ENCODE assay signal across 8 cellular contexts in genomic region chr1:16895602-16896315, GRCh38. TPM values are rescaled to one million over a fixed set of nuclear protein-coding genes. Genes with fewer than 3 reads are reported as not detected.
A peak's percentile ranks its signal among the peaks of the same experiment; 100 is the strongest.
DNase-seq lines count a peak whose midpoint lies in the region; ATAC-seq and TF ChIP-seq lines count a peak whose summit lies in the region.
"Not testable (repeated sequence)": the region's sequence is repeated elsewhere in the genome, so short reads cannot be mapped to it uniquely, and the experiment has no call there.

Gene RNU1-2, plus strand, starts transcription at chr1:16895980.

- H3K27ac Mint-ChIP-seq in CD4-positive, alpha-beta T cell: peak within 1 kb of the TSS; percentile 99

- H3K36me3 ChIP-seq in liver (ENCODE audit: control insufficient read depth in 4 of 4, insufficient read depth in 3 of 4, low read depth in 1 of 4, low read length in 3 of 4): not testable (repeated sequence)

- H3K4me1 ChIP-seq in liver (ENCODE audit: control insufficient read depth in 4 of 4, insufficient read depth in 4 of 4, low read length in 3 of 4): peaks cover 0 to 20% (median 7%) of the 10 kb centered on the region in 4 donors

- not testable (repeated sequence) for TF ChIP-seq CTCF in CD4-positive, alpha-beta T cell (IDR thresholded peaks at IDR 0.05); liver (IDR thresholded peaks at IDR 0.05; ENCODE audit: low read depth, low read length, missing input control)

- peak within 1 kb of the TSS in 1 of 3 donors; percentile 48 for H3K4me3 ChIP-seq in liver (ENCODE audit: low read depth in 1 of 3, low read length in 3 of 3)

- H3K9me3 Mint-ChIP-seq in CD4-positive, alpha-beta T cell: not testable (repeated sequence)

- WGBS in liver: under 1% methylated on average over 21 of the region's 39 CpGs

- peak within 1 kb of the TSS; percentile 61 to 90 for H3K9ac ChIP-seq in liver (ENCODE audit: low read depth in 1 of 2, low read length in 2 of 2)

- peak within 1 kb of the TSS; percentile 80 for H3K4me3 Mint-ChIP-seq in CD4-positive, alpha-beta T cell

- not testable (repeated sequence) for H3K27me3 ChIP-seq in CD4-positive, alpha-beta T cell (ENCODE audit: control insufficient read depth, insufficient read depth, low read length); liver (ENCODE audit: control insufficient read depth in 4 of 4, insufficient read depth in 4 of 4, low read length in 3 of 4)

- CTCF ChIA-PET in CD4-positive, alpha-beta T cell (lab: Charles Lee): not testable (repeated sequence)

- not testable (repeated sequence) for H3K36me3 Mint-ChIP-seq in CD4-positive, alpha-beta T cell (ENCODE audit: low read depth)

- peak; percentile 98 for ATAC-seq in CD4-positive, alpha-beta T cell (ENCODE audit: poor library complexity)
- peak; percentile 98 for ATAC-seq in GM19467 (IDR thresholded peaks at IDR 0.05; ENCODE audit: unreplicated experiment)

- POLR2A ChIA-PET in CD4-positive, alpha-beta T cell (lab: Charles Lee): interaction anchor here (0.7 to 2.4 kb wide), 6 partner anchors 9 to 283 kb away, joined by 3 to 73 read pairs (median 4); partner anchors contain the start of gene NBPF1

- not testable (repeated sequence) for H3K27me3 Mint-ChIP-seq in CD4-positive, alpha-beta T cell

- peak within 1 kb of the TSS; percentile 70 for H3K27ac ChIP-seq in CD4-positive, alpha-beta T cell (ENCODE audit: low read depth, low read length)
- peak within 1 kb of the TSS; percentile 86 for H3K27ac ChIP-seq in liver (ENCODE audit: low read depth in 1 of 2, low read length in 2 of 2)

- intact Hi-C loops in CD4-positive, alpha-beta T cell (cut with DNase I, micrococcal nuclease): loop anchor here (1.0 kb wide), 1 partner anchor 9 kb away; no protein-coding TSS in a partner anchor

- not testable (repeated sequence) for H3K9me3 ChIP-seq in CD4-positive, alpha-beta T cell (ENCODE audit: control insufficient read depth, low read length); liver (ENCODE audit: control insufficient read depth in 4 of 4, low read length in 3 of 4)

- TF ChIP-seq RAD21 in liver (IDR thresholded peaks at IDR 0.05): not testable (repeated sequence)

- peaks cover 41% of the 10 kb centered on the region for H3K4me1 Mint-ChIP-seq in CD4-positive, alpha-beta T cell (ENCODE audit: low read depth)

- peak; percentile 71 to 89 (median 80) for DNase-seq in CD4-positive, alpha-beta T cell
- DNase-seq in HK-2 (ENCODE audit: unreplicated experiment) (peak; percentile 76), NCI-H82 treated with DMSO at 0.1 percent for 48 hours (lab: John Stamatoyannopoulos, UW; ENCODE audit: unreplicated experiment) (peak; percentile 99), dermis blood vessel endothelial cell (peak; percentile 97)
- DNase-seq in activated CD4-positive, alpha-beta T cell treated with anti-CD3 and anti-CD28 coated beads, Interleukin-2, amount 50 U/mL, for 48 hours: peak; percentile 75 to 81
- DNase-seq in stimulated activated CD4-positive, alpha-beta T cell treated with anti-CD3 and anti-CD28 coated beads, Interleukin-2, amount 100 ng/mL, for 48 hours: peak; percentile 66 to 80

TF ChIP-seq in liver, 16 proteins besides CTCF, POLR2A, EP300 and RAD21:
- TF ChIP-seq REST (IDR thresholded peaks at IDR 0.05) (peak; percentile 30), ZBTB33 (IDR thresholded peaks at IDR 0.05) (peak; percentile 36), RXRA (IDR thresholded peaks at IDR 0.05) (peak; percentile 33 to 61), YY1 (IDR thresholded peaks at IDR 0.05) (peak; percentile 80), SP1 (IDR thresholded peaks at IDR 0.05) (peak; percentile 72), TAF1 (conservative IDR thresholded peaks at IDR 0.05) (peak; percentile 46), GABPA (IDR thresholded peaks at IDR 0.05 in 1 of 2, conservative IDR thresholded peaks at IDR 0.05 in 1 of 2) (peak; percentile 32 to 59), HNF4A (conservative IDR thresholded peaks at IDR 0.05) (peak; percentile 4 to 36)

RNA-seq across cellular contexts. Expression of gene RNU1-2, which starts in this region (rescaled TPM):
- 1,000 to 10,000 TPM; 4,982 to 5,937 TPM for total RNA-seq in CD4-positive, alpha-beta T cell
- under 0.01 TPM in 2 replicates for total RNA-seq in dermis blood vessel endothelial cell
- under 1 TPM; under 0.01 TPM for total RNA-seq in liver
- polyA plus RNA-seq in liver: 10 to 100 TPM in 1 of 2 donors, not detected in 1; 16.7 TPM

Comparison
In these comparisons a context has a peak if more than half of its experiments do, and no peak if none do; other contexts are left out.
1. RNA of gene RNU1-2 (total RNA-seq): 4,982 to 5,937 TPM in CD4-positive, alpha-beta T cell; under 0.01 TPM in dermis blood vessel endothelial cell and under 0.01 TPM in liver; every median in the first group is over 1,000 times any median in the second.
2. Peak in DNase-seq in dermis blood vessel endothelial cell; RNA of the gene not detected or under 1 TPM.
3. Peak in every context shown above with its lines, with median percentiles within 50 percentile points of each other: DNase-seq.